Comparison of ENCODE assay signal across 7 cellular contexts in genomic region chr5:1479581-1480188, GRCh38. TPM values are rescaled to one million over a fixed set of nuclear protein-coding genes. Genes with fewer than 3 reads are reported as not detected.
DNase-seq lines count a peak whose midpoint lies in the region; ATAC-seq and TF ChIP-seq lines count a peak whose summit lies in the region.

No MANE protein-coding gene starts in this region.

- TF ChIP-seq CTCF in GM12872 (IDR thresholded peaks at IDR 0.05; ENCODE audit: insufficient read depth, low read depth, low read length), result peak; percentile 88
- TF ChIP-seq CTCF in NB4 (IDR thresholded peaks at IDR 0.05; ENCODE audit: low read depth, low read length), result peak; percentile 85

- TF ChIP-seq POLR2A in NB4 (IDR thresholded peaks at IDR 0.05; ENCODE audit: extremely low read depth, insufficient read length), result no peak

- H3K4me3 ChIP-seq in NB4 (ENCODE audit: low read depth, low read length), result no peak overlapping the region

- intact Hi-C loops in Right ventricle myocardium superior (cut with DNase I), result loop anchor here (10.0 kb wide), 1 partner anchor 165 kb away; no protein-coding TSS in a partner anchor
- intact Hi-C loops in sciatic nerve (cut with DNase I), result no loop called here

- DNase-seq in NB4 (ENCODE audit: low read depth), result peak; percentile 87
- peak; percentile 23 for DNase-seq in activated gamma-delta T cell (lab: John Stamatoyannopoulos, UW)
- peak; percentile 62 for DNase-seq in Right ventricle myocardium superior
- no peak for DNase-seq in sciatic nerve (ENCODE audit: low spot score)

- peak; percentile 57 for ATAC-seq in Right ventricle myocardium superior (ENCODE audit: poor library complexity)
- ATAC-seq in sciatic nerve, result peak; percentile 60
- ATAC-seq in GM18907 (IDR thresholded peaks at IDR 0.05; ENCODE audit: unreplicated experiment), result no peak
- no peak for ATAC-seq in HG03196 (IDR thresholded peaks at IDR 0.05; ENCODE audit: unreplicated experiment)

RNA-seq across cellular contexts. Expression of gene SLC6A3, which starts 34.4 kb away (rescaled TPM):
- total RNA-seq in Right ventricle myocardium superior (not detected), sciatic nerve (not detected)

RNA-seq across cellular contexts. Expression of gene LPCAT1, which starts 44.1 kb away (rescaled TPM):
- total RNA-seq in Right ventricle myocardium superior (11.5 TPM), sciatic nerve (44.4 TPM)

Comparison
In these comparisons a context has a peak if more than half of its experiments do, and no peak if none do; other contexts are left out.
1. ATAC-seq: peak in Right ventricle myocardium superior (single experiment) and sciatic nerve (single experiment); none in GM18907 (single experiment) and HG03196 (single experiment).